In the genomic region with DNA sequence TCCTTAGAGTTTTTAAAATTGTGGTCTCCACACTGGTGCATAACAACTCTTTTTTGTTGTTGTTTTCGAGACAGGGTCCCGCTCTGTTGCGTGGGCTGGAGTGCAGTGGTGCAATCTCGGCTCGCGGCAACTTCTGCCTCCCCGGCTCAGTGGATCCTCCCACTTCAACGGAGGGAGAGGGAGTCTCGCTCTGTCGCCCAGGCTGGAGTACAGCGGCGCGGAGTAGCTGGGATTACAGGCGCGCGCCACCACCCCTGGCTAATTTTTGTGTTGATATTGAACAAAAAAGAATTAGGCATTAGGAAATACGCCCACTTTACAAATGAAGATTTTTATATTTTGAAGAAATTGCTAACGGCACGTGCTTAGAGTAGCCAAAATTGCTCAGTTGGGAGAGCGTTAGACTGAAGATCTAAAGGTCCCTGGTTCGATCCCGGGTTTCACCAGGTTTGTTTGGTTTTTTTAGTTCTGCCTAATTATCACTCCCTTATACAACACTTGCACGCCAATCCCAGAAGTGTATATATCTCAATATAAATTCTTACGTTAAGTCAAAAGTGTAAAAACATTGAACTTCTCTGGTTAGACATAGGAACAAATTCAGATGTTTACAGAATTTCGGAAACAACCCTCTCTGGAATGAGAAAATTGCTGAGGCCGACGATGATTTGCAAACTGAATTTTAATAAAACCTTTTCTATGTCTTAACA, we compare ENCODE assay signal across 20 cellular contexts.
A peak's percentile ranks its signal among the peaks of the same experiment; 100 is the strongest.
DNase-seq lines count a peak whose midpoint lies in the region; FAIRE-seq and TF ChIP-seq lines count a peak whose summit lies in the region.
"Had no signal": no experiment of that assay in that cellular context is flagged by ENCODE, and none has a peak within 500 bp of the region (broad histone marks: within the 10 kb centered on the region; RNA-seq: fewer than 3 reads in every experiment).

No MANE protein-coding gene starts in this region.

- FAIRE-seq in G401.6 (lab: Jason Lieb, UNC) = peak; percentile 84

- H3K36me3 ChIP-seq in mammary epithelial cell (ENCODE audit: insufficient read depth, low read length) = no peaks in the 10 kb centered on the region
- H3K36me3 ChIP-seq: tibial nerve had no signal

- CTCF ChIA-PET in mammary epithelial cell (lab: Charles Lee; ENCODE audit: low non-redundant PET) = interaction anchor here (0.7 kb wide), 1 partner anchor 221 kb away, joined by 3 read pairs; no protein-coding TSS in a partner anchor

- H3K79me2 ChIP-seq in mammary epithelial cell (ENCODE audit: insufficient read depth, low read length) = no peaks in the 10 kb centered on the region

- no peak for TF ChIP-seq CTCF in NB4 (IDR thresholded peaks at IDR 0.05; ENCODE audit: low read depth, low read length)
- TF ChIP-seq CTCF in mammary epithelial cell (conservative IDR thresholded peaks at IDR 0.05 in 1 of 2, IDR thresholded peaks at IDR 0.05 in 1 of 2; ENCODE audit: extremely low read depth in 1 of 2, insufficient read depth in 1 of 2, low read depth in 1 of 2, low read length in 2 of 2) = no peak
- no peak for TF ChIP-seq CTCF in lower leg skin (IDR thresholded peaks at IDR 0.05)

- BruUV-seq in mammary epithelial cell (replicated peaks; lab: Mats Ljungman, UMichigan) = no TSS peak

- peaks cover 5% of the 10 kb centered on the region for H3K4me1 ChIP-seq in mammary epithelial cell (ENCODE audit: insufficient read depth, low read length)

- peak; percentile 76 for DNase-seq in NB4 (ENCODE audit: low read depth)
- peak; percentile 57 for DNase-seq in mammary epithelial cell
- peak; percentile 31 for DNase-seq in kidney tubule cell (ENCODE audit: low spot score)
- no peak for DNase-seq in lower leg skin (ENCODE audit: low spot score in 2 of 2)
- no peak for DNase-seq in medulla oblongata (ENCODE audit: extremely low spot score)
- no peak for DNase-seq in hepatic stellate cell (ENCODE audit: low spot score)
- DNase-seq: activated CD4-positive, CD25-positive, alpha-beta regulatory T cell treated with anti-CD3 and anti-CD28 coated beads, Interleukin-2, amount 50 U/mL, for 72 hours; CD8-positive, alpha-beta memory T cell; DND-41; kidney glomerular epithelial cell; mesenchymal stem cell; naive thymus-derived CD8-positive, alpha-beta T cell; NCI-H1105; NCI-H446 treated with DMSO at 0.1 percent for 48 hours; retina; stimulated activated CD4-positive, alpha-beta T cell treated with anti-CD3 and anti-CD28 coated beads, Interleukin-4, amount 100 ng/mL, for 4 hours; stimulated activated naive CD8-positive, alpha-beta T cell treated with anti-CD3 and anti-CD28 coated beads, Interleukin-15, amount 100 ng/mL, for 72 hours had no signal

- 8% methylated on average over 24 of the region's 27 CpGs for WGBS in mammary epithelial cell (ENCODE audit: low coverage, missing lambda C conversion rate)
- WGBS in lower leg skin, 2 donors = 37 to 49% methylated on average over 27 of the region's 27 CpGs

- intact Hi-C loops in mammary epithelial cell (cut with micrococcal nuclease) = loop anchor here (10.0 kb wide), 1 partner anchor 131 kb away; no protein-coding TSS in a partner anchor
- intact Hi-C loops in lower leg skin (cut with DNase I; ENCODE audit: low total_unique reads) = no loop called here

- TF ChIP-seq POLR2A in NB4 (IDR thresholded peaks at IDR 0.05; ENCODE audit: extremely low read depth, insufficient read length) = no peak
- TF ChIP-seq POLR2A in lower leg skin (IDR thresholded peaks at IDR 0.05) = no peak

- H3K4me2 ChIP-seq in mammary epithelial cell (ENCODE audit: insufficient read depth, low read depth, low read length) = peak overlapping the region; percentile 69

- H3K27me3 ChIP-seq in mammary epithelial cell (ENCODE audit: insufficient read depth, low read length) = peaks cover 47% of the 10 kb centered on the region

- H3K4me3 ChIP-seq in NB4 (ENCODE audit: low read depth, low read length) (peak overlapping the region; percentile 51), mammary epithelial cell (replicated peaks in 1 of 3; ENCODE audit: insufficient read depth in 1 of 3, low read depth in 2 of 3, low read length in 3 of 3) (peak overlapping the region in 2 of 3 experiments; percentile 21 to 37), lower leg skin (ENCODE audit: low read depth, poor library complexity, severe bottlenecking) (no peak overlapping the region)
- H3K4me3 ChIP-seq: coronary artery, tibial nerve had no signal

- H3K9me3 ChIP-seq in mammary epithelial cell (replicated peaks; ENCODE audit: insufficient read depth, low read length) = no peaks in the 10 kb centered on the region

- H3K9ac ChIP-seq in mammary epithelial cell (ENCODE audit: insufficient read depth, low read length) = no peak overlapping the region

- in situ Hi-C loops in mammary epithelial cell (cut with MboI; ENCODE audit: low sequenced_read_pairs in 2 of 2) = no loop called here

- H4K20me1 ChIP-seq in mammary epithelial cell (ENCODE audit: insufficient read depth, low read length) = peaks cover 2% of the 10 kb centered on the region

- no peak overlapping the region for H3K27ac ChIP-seq in mammary epithelial cell (ENCODE audit: insufficient read depth, low read depth, low read length)
- H3K27ac ChIP-seq: coronary artery, tibial nerve had no signal

- H2AFZ ChIP-seq in mammary epithelial cell (ENCODE audit: low read depth, low read length) = no peak overlapping the region

- dilution Hi-C loops in mammary epithelial cell (cut with HindIII; ENCODE audit: low sequenced_read_pairs) = no loop called here

Comparison
In these comparisons a context has a peak if more than half of its experiments do, and no peak if none do; other contexts are left out.
1. DNase-seq: peak in NB4 (single experiment), mammary epithelial cell (single experiment) and kidney tubule cell (single experiment); none in lower leg skin (0 of 2), medulla oblongata (single experiment) and hepatic stellate cell (single experiment).